Comparison of ENCODE assay signal across 8 cellular contexts in genomic region chr16:23836404-23837291, GRCh38. TPM values are rescaled to one million over a fixed set of nuclear protein-coding genes. Genes with fewer than 3 reads are reported as not detected.
A peak's percentile ranks its signal among the peaks of the same experiment; 100 is the strongest.
DNase-seq lines count a peak whose midpoint lies in the region; ATAC-seq and TF ChIP-seq lines count a peak whose summit lies in the region.

No MANE protein-coding gene starts in this region.

- intact Hi-C loops in colonic mucosa (cut with DNase I), result no loop called here
- intact Hi-C loops in posterior vena cava (cut with DNase I), result loop anchor here in 1 of 2 donors (10.0 kb wide), 1 partner anchor 78 kb away; no protein-coding TSS in a partner anchor

- peak; percentile 57 for TF ChIP-seq CTCF in GM12873 (IDR thresholded peaks at IDR 0.05; ENCODE audit: insufficient read depth, low read depth, low read length, missing control alignments)
- no peak for TF ChIP-seq CTCF in colonic mucosa (IDR thresholded peaks at IDR 0.05)
- TF ChIP-seq CTCF in upper lobe of left lung (IDR thresholded peaks at IDR 0.05), result no peak

- no peak for TF ChIP-seq EP300 in upper lobe of left lung (IDR thresholded peaks at IDR 0.05)

- peak overlapping the region; percentile 98 to 100 (median 100) for H3K4me3 Mint-ChIP-seq in naive B cell

- H3K27me3 ChIP-seq in colonic mucosa (peaks cover 15% of the 10 kb centered on the region), upper lobe of left lung (no peaks in the 10 kb centered on the region)

- peak; percentile 48 for DNase-seq in T-helper 9 cell
- peak; percentile 29 for DNase-seq in colonic mucosa
- DNase-seq in naive B cell, result peak; percentile 71
- peak; percentile 69 to 89 for DNase-seq in upper lobe of left lung
- DNase-seq in posterior vena cava (ENCODE audit: low spot score), result no peak

- H3K4me3 ChIP-seq in colonic mucosa (peak overlapping the region; percentile 57), upper lobe of left lung (peak overlapping the region; percentile 27 to 64 (median 62))

- H3K9ac ChIP-seq in colonic mucosa (ENCODE audit: low read depth in 2 of 2, low read length in 2 of 2), result peak overlapping the region; percentile 19 to 41

- H3K4me1 ChIP-seq in colonic mucosa (no peaks in the 10 kb centered on the region), upper lobe of left lung (peaks cover 5 to 18% (median 11%) of the 10 kb centered on the region in 4 donors)

- H3K9me3 Mint-ChIP-seq in naive B cell, result no peaks in the 10 kb centered on the region

- 2 to 3% methylated on average over 22 to 49 of the region's 62 CpGs for WGBS in upper lobe of left lung, 2 donors

- peaks cover 48 to 54% (median 52%) of the 10 kb centered on the region in 3 donors for H3K4me1 Mint-ChIP-seq in naive B cell

- peak overlapping the region; percentile 24 for H3K27ac ChIP-seq in colonic mucosa
- H3K27ac ChIP-seq in upper lobe of left lung, result peak overlapping the region; percentile 46 to 87 (median 65)

- H3K36me3 ChIP-seq in colonic mucosa (no peaks in the 10 kb centered on the region), upper lobe of left lung (no peaks in the 10 kb centered on the region)

- H3K9me3 ChIP-seq in colonic mucosa, result no peaks in the 10 kb centered on the region
- no peaks in the 10 kb centered on the region for H3K9me3 ChIP-seq in upper lobe of left lung

- H3K36me3 Mint-ChIP-seq in naive B cell, result peaks cover 9 to 18% of the 10 kb centered on the region in 2 donors

- ATAC-seq in HG02840 (IDR thresholded peaks at IDR 0.05; ENCODE audit: low FRiP score, unreplicated experiment) (peak; percentile 32), naive B cell (ENCODE audit: low read depth in 2 of 2) (peak; percentile 52 to 53), upper lobe of left lung (ENCODE audit: low FRiP score in 2 of 2) (peak; percentile 56 to 58), GM18517 (IDR thresholded peaks at IDR 0.05; ENCODE audit: unreplicated experiment) (no peak)

- no peaks in the 10 kb centered on the region for H3K27me3 Mint-ChIP-seq in naive B cell

- no peak for TF ChIP-seq POLR2A in upper lobe of left lung (IDR thresholded peaks at IDR 0.05)

- peak overlapping the region; percentile 88 to 98 (median 94) for H3K27ac Mint-ChIP-seq in naive B cell

RNA-seq across cellular contexts. Expression of gene PRKCB, which starts 0.9 kb away (rescaled TPM):
- total RNA-seq in colonic mucosa (10 to 100 TPM in 1 of 2 donors, 1 to 10 TPM in 1; 2.5 to 10.7 TPM), upper lobe of left lung (10 to 100 TPM in 5 of 6 donors, 1 to 10 TPM in 1; 9.6 to 28.0 (median 13.9) TPM), posterior vena cava (10 to 100 TPM; 17.5 to 26.9 TPM)
- polyA plus RNA-seq in naive B cell (ENCODE audit: low read depth in 6 of 6), result 100 to 1,000 TPM; 213 to 344 (median 285) TPM
